ENCODE assay signal across 24 cellular contexts in the genomic region with DNA sequence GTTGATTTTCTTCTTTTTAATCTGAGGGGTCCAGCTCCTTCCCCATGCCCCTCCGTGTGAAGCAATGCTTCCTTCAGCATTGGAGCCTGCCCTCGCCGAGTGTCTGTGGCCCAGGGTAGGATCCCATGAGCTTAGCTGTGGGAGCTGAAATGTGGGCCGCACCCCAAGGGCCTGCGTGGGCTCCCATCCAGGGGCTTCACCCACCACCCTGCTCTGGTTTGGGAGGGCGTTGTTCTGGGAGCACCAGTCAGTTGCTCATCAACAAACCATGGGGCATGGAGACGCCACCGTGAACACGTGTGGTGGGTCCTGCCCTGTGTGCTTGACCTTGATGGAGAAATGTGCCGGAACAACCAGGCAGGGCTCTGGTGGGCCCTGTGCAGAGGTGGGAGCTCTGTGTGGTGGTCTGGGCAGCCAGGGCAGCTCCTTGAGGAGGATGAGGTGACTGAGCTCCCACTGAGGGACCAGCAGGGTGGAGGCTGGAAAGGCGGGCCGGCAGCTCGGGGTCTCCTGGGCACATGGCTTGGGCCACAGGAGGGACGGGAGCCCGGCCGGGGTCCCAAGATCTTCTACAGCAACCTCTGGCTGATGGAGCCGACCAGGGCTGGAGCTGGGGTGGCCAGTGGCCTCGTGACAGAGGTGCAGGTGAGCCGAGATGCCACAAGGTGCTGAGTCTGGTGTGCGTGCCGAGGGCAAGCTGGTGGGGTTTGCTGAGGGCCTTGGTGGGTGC. TPM values are rescaled to one million over a fixed set of nuclear protein-coding genes. Genes with fewer than 3 reads are reported as not detected.
DNase-seq lines count a peak whose midpoint lies in the region; ATAC-seq, FAIRE-seq and TF ChIP-seq lines count a peak whose summit lies in the region.
"Had no signal": no experiment of that assay in that cellular context is flagged by ENCODE, and none has a peak within 500 bp of the region (broad histone marks: within the 10 kb centered on the region; RNA-seq: fewer than 3 reads in every experiment).

No MANE protein-coding gene starts in this region.

- H3K9me3 ChIP-seq in heart right ventricle (no peaks in the 10 kb centered on the region), kidney (ENCODE audit: control insufficient read depth in 1 of 2, low read length in 2 of 2) (no peaks in the 10 kb centered on the region), sigmoid colon (no peaks in the 10 kb centered on the region)
- H3K9me3 ChIP-seq: A549, BE2C, SJSA1 had no signal

- 88 to 90% methylated on average over 21 of the region's 21 CpGs for WGBS in heart right ventricle, 2 donors
- 90% methylated on average over 21 of the region's 21 CpGs for WGBS in sigmoid colon, 2 donors

- H3K4me1 ChIP-seq in heart right ventricle, result no peaks in the 10 kb centered on the region
- no peaks in the 10 kb centered on the region for H3K4me1 ChIP-seq in kidney (ENCODE audit: control insufficient read depth in 1 of 2, insufficient read depth in 1 of 2, low read depth in 1 of 2, low read length in 2 of 2)
- no peaks in the 10 kb centered on the region for H3K4me1 ChIP-seq in sigmoid colon
- H3K4me1 ChIP-seq: A549, BE2C, SJSA1 had no signal

- no peak for TF ChIP-seq EP300 in sigmoid colon (IDR thresholded peaks at IDR 0.05)

- ATAC-seq in Right ventricle myocardium inferior, result peak; percentile 10
- ATAC-seq in heart right ventricle, result no peak
- ATAC-seq: GM12878, Panc1 had no signal

- H3K36me3 ChIP-seq in heart right ventricle (no peaks in the 10 kb centered on the region), H7 (replicated peaks; ENCODE audit: control insufficient read depth, insufficient read depth, low read length) (no peaks in the 10 kb centered on the region), kidney (ENCODE audit: control insufficient read depth in 1 of 2, insufficient read depth in 2 of 2, low read length in 2 of 2) (no peaks in the 10 kb centered on the region), sigmoid colon (no peaks in the 10 kb centered on the region)
- H3K36me3 ChIP-seq: BE2C, SJSA1 had no signal

- peaks cover 0 to 54% (median 39%) of the 10 kb centered on the region in 7 donors for H3K27me3 ChIP-seq in heart right ventricle
- H3K27me3 ChIP-seq in H7 (ENCODE audit: control insufficient read depth, insufficient read depth, low read length), result no peaks in the 10 kb centered on the region
- H3K27me3 ChIP-seq in sigmoid colon, result peaks cover 0 to 68% (median 34%) of the 10 kb centered on the region in 3 donors
- H3K27me3 ChIP-seq: BE2C, SJSA1 had no signal

- H3K27ac ChIP-seq in heart right ventricle, result no peak overlapping the region
- H3K27ac ChIP-seq in kidney (ENCODE audit: low read depth in 2 of 2, low read length in 2 of 2), result no peak overlapping the region
- H3K27ac ChIP-seq in sigmoid colon, result no peak overlapping the region
- H3K27ac ChIP-seq: A549, SJSA1 had no signal

- H3K9ac ChIP-seq in kidney (ENCODE audit: low read length in 2 of 2), result no peak overlapping the region

- H3K4me3 ChIP-seq in heart right ventricle (no peak overlapping the region), H7 (ENCODE audit: insufficient read depth, low read depth, low read length) (no peak overlapping the region), kidney (ENCODE audit: low read length in 2 of 2) (no peak overlapping the region), sigmoid colon (no peak overlapping the region)
- H3K4me3 ChIP-seq: A549, GM12878, SJSA1 had no signal

- TF ChIP-seq CTCF in heart right ventricle (IDR thresholded peaks at IDR 0.05) (no peak), kidney (IDR thresholded peaks at IDR 0.05; ENCODE audit: borderline replicate concordance, extremely low read depth, insufficient read depth) (no peak), sigmoid colon (IDR thresholded peaks at IDR 0.05) (no peak)

- TF ChIP-seq POLR2A in sigmoid colon (IDR thresholded peaks at IDR 0.05), result no peak

- intact Hi-C loops in Right ventricle myocardium inferior (cut with DNase I) (no loop called here), heart right ventricle (cut with DNase I) (no loop called here), kidney (cut with DNase I) (no loop called here), sigmoid colon (cut with DNase I) (no loop called here), posterior vena cava (cut with DNase I) (no loop called here)

- FAIRE-seq in kidney (lab: Jason Lieb, UNC), result no peak
- FAIRE-seq: A549, GM12878 had no signal

- DNase-seq in Right ventricle myocardium inferior (ENCODE audit: missing footprints) (no peak), heart right ventricle (no peak), H7 (peak; percentile 30), kidney (peak; percentile 59), sigmoid colon (peak; percentile 41), NCI-H1694 (lab: John Stamatoyannopoulos, UW) (no peak), posterior vena cava (ENCODE audit: low spot score) (no peak), MV-4-11 (lab: John Stamatoyannopoulos, UW) (no peak)
- DNase-seq: BE2C; CD4-positive, CD25-positive, alpha-beta regulatory T cell; DMS79; GOT3; NCI-H1105 treated with DMSO at 0.1 percent for 48 hours; NCI-H2081; NCI-H2171; NCI-H345; NCI-H524; NCI-H774; NK-92 treated with Interleukin-12 subunit alpha and Interleukin-12 subunit beta, amount 100 ng/mL, for 24 hours had no signal

RNA-seq across cellular contexts. Expression of gene NKX1-1, which starts 39.6 kb away (rescaled TPM):
- total RNA-seq in Right ventricle myocardium inferior (not detected), heart right ventricle (not detected), kidney (not detected), sigmoid colon (not detected), posterior vena cava (not detected)
- polyA plus RNA-seq in heart right ventricle (not detected), kidney (ENCODE audit: insufficient read depth, low read depth, low replicate concordance) (not detected), sigmoid colon (not detected)
- not detected in 2 replicates for total RNA-seq in H7 (2014; rRNA removed; shearing (Covaris generic))
- total RNA-seq: CD4-positive, CD25-positive, alpha-beta regulatory T cell; GM12878; SJSA1 had no signal
- polyA plus RNA-seq: A549; CD4-positive, CD25-positive, alpha-beta regulatory T cell; GM12878; IgD-negative memory B cell had no signal

Comparison
In these comparisons a context has a peak if more than half of its experiments do, and no peak if none do; other contexts are left out.
1. DNase-seq: peak in H7 (single experiment), kidney (single experiment) and sigmoid colon (single experiment); none in Right ventricle myocardium inferior (single experiment), heart right ventricle (0 of 2), NCI-H1694 (single experiment), posterior vena cava (single experiment) and MV-4-11 (single experiment).